Comparison of ENCODE assay signal across 1 cellular context in the genomic region with DNA sequence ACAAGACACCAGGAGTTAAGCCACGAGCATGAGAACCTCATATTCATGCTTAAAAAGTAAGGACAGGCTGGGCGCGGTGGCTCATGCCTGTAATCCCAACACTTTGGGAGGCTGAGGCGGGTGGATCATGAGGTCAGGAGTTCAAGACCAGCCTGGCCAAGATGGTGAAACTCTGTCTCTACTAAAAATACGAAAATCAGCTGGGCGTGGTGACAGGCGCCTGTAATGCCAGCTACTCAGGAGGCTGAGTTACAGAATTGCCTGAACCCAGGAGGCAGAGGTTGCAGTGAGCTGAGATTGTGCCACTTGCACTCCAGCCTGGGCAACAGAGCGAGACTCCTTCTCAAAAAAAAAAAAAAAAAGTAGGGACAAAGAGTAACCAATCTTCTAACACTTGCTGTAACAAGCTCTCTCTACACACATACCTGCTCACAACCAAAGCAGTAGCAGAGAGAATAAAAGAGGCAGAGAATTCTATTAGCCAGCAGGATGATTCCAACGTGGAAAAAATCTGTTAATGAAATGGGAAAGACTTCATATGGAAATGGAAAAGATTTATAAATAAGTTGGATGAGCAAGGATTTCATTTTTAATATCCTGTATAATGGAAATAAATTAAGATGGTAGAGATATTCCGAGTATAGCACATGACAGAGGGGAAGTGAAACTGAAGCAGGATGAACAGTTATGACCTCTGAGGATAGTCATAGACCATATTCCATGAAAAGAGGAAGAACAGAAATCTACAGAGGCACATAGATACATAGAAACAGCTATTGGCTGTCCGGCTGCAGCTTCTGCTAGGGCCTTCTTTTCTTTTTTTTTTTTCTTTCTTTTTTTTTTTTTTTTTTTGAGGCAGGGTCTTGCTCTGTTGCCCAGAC.
TF ChIP-seq lines count a peak whose summit lies in the region.

No MANE protein-coding gene starts in this region.

TF ChIP-seq in GM12878, 131 proteins besides CTCF, POLR2A, EP300 and RAD21 (continued from another document):
- TF ChIP-seq IKZF2 (IDR thresholded peaks at IDR 0.05) (peak; percentile 66 to 68), EED (IDR thresholded peaks at IDR 0.05; ENCODE audit: low read depth) (peak; percentile 60; the same call in 1 of the 2 replicates)
TF ChIP-seq in GM12878: peak in this region for 9; not testable (repeated sequence) for 122.
